ENCODE assay signal across 17 cellular contexts in the genomic region with DNA sequence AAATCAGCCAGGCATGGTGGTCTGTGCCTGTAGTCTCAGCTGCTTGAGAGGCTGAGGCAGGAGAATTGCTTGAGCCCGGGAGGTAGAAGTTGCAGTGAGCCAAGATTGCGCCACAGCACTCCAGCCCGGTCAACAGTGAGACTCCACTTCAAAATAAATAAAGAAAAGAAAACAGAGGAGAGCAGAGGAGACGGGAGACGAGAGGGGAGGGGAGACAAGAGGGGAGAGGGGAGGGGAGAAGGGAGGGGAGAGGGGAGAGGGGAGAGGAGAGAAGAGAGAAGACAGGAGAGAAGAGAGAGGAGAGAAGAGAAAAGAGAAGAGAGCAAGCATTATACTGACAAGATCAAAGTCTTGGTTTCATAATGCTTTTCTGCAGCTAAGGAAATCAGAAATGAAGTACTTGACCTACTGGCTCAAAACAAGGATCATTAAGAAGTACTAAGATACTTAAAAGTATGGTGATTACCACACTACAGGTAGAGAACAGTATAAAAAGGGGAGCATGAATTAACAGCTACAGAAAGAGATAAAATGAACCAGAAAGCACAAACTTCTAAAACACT. TPM values are rescaled to one million over a fixed set of nuclear protein-coding genes. Genes with fewer than 3 reads are reported as not detected.
DNase-seq lines count a peak whose midpoint lies in the region; ATAC-seq and TF ChIP-seq lines count a peak whose summit lies in the region.
"Had no signal": no experiment of that assay in that cellular context is flagged by ENCODE, and none has a peak within 500 bp of the region (broad histone marks: within the 10 kb centered on the region; RNA-seq: fewer than 3 reads in every experiment).

No MANE protein-coding gene starts in this region.

- H3K27me3 Mint-ChIP-seq in dendritic cell treated with granulocyte-macrophage colony-stimulating factor and Interleukin-4, amounts not matched to agents 40 ng/mL and 50 ng/mL, for 4 days, result no peaks in the 10 kb centered on the region
- H3K27me3 Mint-ChIP-seq in mesothelial cell of epicardium (ENCODE audit: low read depth), result no peaks in the 10 kb centered on the region
- no peaks in the 10 kb centered on the region for H3K27me3 Mint-ChIP-seq in activated naive CD8-positive, alpha-beta T cell treated with anti-CD3 and anti-CD28 coated beads for 36 hours
- H3K27me3 Mint-ChIP-seq: activated B cell treated with CpG ODN at 0.5 μM for 24 hours had no signal

- H3K4me1 Mint-ChIP-seq in dendritic cell treated with granulocyte-macrophage colony-stimulating factor and Interleukin-4, amounts not matched to agents 40 ng/mL and 50 ng/mL, for 4 days (ENCODE audit: low read depth), result peaks cover 10% of the 10 kb centered on the region
- H3K4me1 Mint-ChIP-seq in mesothelial cell of epicardium, result peaks cover 6% of the 10 kb centered on the region
- H3K4me1 Mint-ChIP-seq in activated naive CD8-positive, alpha-beta T cell treated with anti-CD3 and anti-CD28 coated beads for 36 hours, result peaks cover 38% of the 10 kb centered on the region

- H3K9me3 Mint-ChIP-seq in dendritic cell treated with granulocyte-macrophage colony-stimulating factor and Interleukin-4, amounts not matched to agents 40 ng/mL and 50 ng/mL, for 4 days, result no peaks in the 10 kb centered on the region
- no peaks in the 10 kb centered on the region for H3K9me3 Mint-ChIP-seq in mesothelial cell of epicardium
- no peaks in the 10 kb centered on the region for H3K9me3 Mint-ChIP-seq in activated naive CD8-positive, alpha-beta T cell treated with anti-CD3 and anti-CD28 coated beads for 36 hours
- H3K9me3 Mint-ChIP-seq: activated B cell treated with CpG ODN at 0.5 μM for 24 hours had no signal

- H3K27ac ChIP-seq in effector memory CD4-positive, alpha-beta T cell (ENCODE audit: insufficient read depth, low read length, poor library complexity, severe bottlenecking), result no peak overlapping the region
- H3K27ac ChIP-seq: parathyroid adenoma, PC-9 had no signal

- H3K36me3 ChIP-seq in effector memory CD4-positive, alpha-beta T cell (ENCODE audit: control insufficient read depth, insufficient read depth, low read length), result peaks cover 40% of the 10 kb centered on the region

- no peaks in the 10 kb centered on the region for H3K9me3 ChIP-seq in effector memory CD4-positive, alpha-beta T cell (ENCODE audit: control insufficient read depth, low read length)
- H3K9me3 ChIP-seq: ascending aorta had no signal

- peak overlapping the region; percentile 42 for H3K27ac Mint-ChIP-seq in dendritic cell treated with granulocyte-macrophage colony-stimulating factor and Interleukin-4, amounts not matched to agents 40 ng/mL and 50 ng/mL, for 4 days
- H3K27ac Mint-ChIP-seq in mesothelial cell of epicardium, result peak overlapping the region; percentile 35
- no peak overlapping the region for H3K27ac Mint-ChIP-seq in activated naive CD8-positive, alpha-beta T cell treated with anti-CD3 and anti-CD28 coated beads for 36 hours

- DNase-seq in left ventricle myocardium superior (no peak), Right ventricle myocardium inferior (ENCODE audit: missing footprints) (no peak), mesothelial cell of epicardium (ENCODE audit: low spot score in 2 of 2, unreplicated experiment in 2 of 2) (no peak), SHP77 (lab: John Stamatoyannopoulos, UW) (no peak), SW480 (ENCODE audit: low spot score) (no peak)
- DNase-seq in effector memory CD4-positive, alpha-beta T cell, result no peak
- no peak for DNase-seq in activated naive CD8-positive, alpha-beta T cell treated with anti-CD3 and anti-CD28 coated beads for 36 hours
- DNase-seq: activated B cell treated with CpG ODN at 0.5 μM for 24 hours; activated T-cell treated with anti-CD3 and anti-CD28 coated beads, Interleukin-2, amount 50 U/mL, for 48 hours; HCEC 1CT; mesendoderm; NCI-H1694 treated with DMSO at 0.1 percent for 48 hours; NCI-H526; PC-9 had no signal

- TF ChIP-seq CTCF in mesothelial cell of epicardium (IDR thresholded peaks at IDR 0.05; ENCODE audit: unreplicated experiment), result no peak

- H3K4me3 Mint-ChIP-seq in dendritic cell treated with granulocyte-macrophage colony-stimulating factor and Interleukin-4, amounts not matched to agents 40 ng/mL and 50 ng/mL, for 4 days, result no peak overlapping the region
- H3K4me3 Mint-ChIP-seq in mesothelial cell of epicardium, result no peak overlapping the region
- H3K4me3 Mint-ChIP-seq in activated naive CD8-positive, alpha-beta T cell treated with anti-CD3 and anti-CD28 coated beads for 36 hours, result no peak overlapping the region
- H3K4me3 Mint-ChIP-seq: activated B cell treated with CpG ODN at 0.5 μM for 24 hours had no signal

- no peaks in the 10 kb centered on the region for H3K4me1 ChIP-seq in effector memory CD4-positive, alpha-beta T cell (ENCODE audit: control insufficient read depth, insufficient read depth, low read length, poor library complexity, severe bottlenecking)

- intact Hi-C loops in left ventricle myocardium superior (cut with micrococcal nuclease) (no loop called here), Right ventricle myocardium inferior (cut with DNase I) (no loop called here)
- intact Hi-C loops in dendritic cell treated with granulocyte-macrophage colony-stimulating factor and Interleukin-4, amounts not matched to agents 40 ng/mL and 50 ng/mL, for 4 days (cut with micrococcal nuclease), result no loop called here

- no peak overlapping the region for H3K4me3 ChIP-seq in effector memory CD4-positive, alpha-beta T cell (ENCODE audit: insufficient read depth, low read depth, low read length, poor library complexity, severe bottlenecking)
- H3K4me3 ChIP-seq: ascending aorta, PC-9 had no signal

- peaks cover 89% of the 10 kb centered on the region for H3K36me3 Mint-ChIP-seq in dendritic cell treated with granulocyte-macrophage colony-stimulating factor and Interleukin-4, amounts not matched to agents 40 ng/mL and 50 ng/mL, for 4 days (ENCODE audit: low read depth)
- H3K36me3 Mint-ChIP-seq in mesothelial cell of epicardium, result peaks cover 43% of the 10 kb centered on the region
- H3K36me3 Mint-ChIP-seq in activated naive CD8-positive, alpha-beta T cell treated with anti-CD3 and anti-CD28 coated beads for 36 hours, result peaks cover 60% of the 10 kb centered on the region

- ATAC-seq in left ventricle myocardium superior (peak; percentile 32), Right ventricle myocardium inferior (no peak)

- H3K27me3 ChIP-seq in effector memory CD4-positive, alpha-beta T cell (replicated peaks; ENCODE audit: control insufficient read depth, insufficient read depth, low read length, poor library complexity, severe bottlenecking), result no peaks in the 10 kb centered on the region
- H3K27me3 ChIP-seq: ascending aorta had no signal

RNA-seq across cellular contexts. Expression of a gene that starts 30.5 kb away (rescaled TPM):
- total RNA-seq in left ventricle myocardium superior, result 18.8 TPM
- 16.6 TPM for total RNA-seq in Right ventricle myocardium inferior
- total RNA-seq in mesothelial cell of epicardium, result 20.7 to 22.4 TPM (median 21.2 TPM) in 3 replicates
- total RNA-seq in activated naive CD8-positive, alpha-beta T cell treated with anti-CD3 and anti-CD28 coated beads for 36 hours, result 1 to 10 TPM; 3.8 to 4.0 TPM
